Comparison of ENCODE assay signal across 3 cellular contexts in genomic region chr10:58824396-58824795, GRCh38.
A peak's percentile ranks its signal among the peaks of the same experiment; 100 is the strongest.
TF ChIP-seq lines count a peak whose summit lies in the region.

No MANE protein-coding gene starts in this region.

TF ChIP-seq in HepG2, 621 proteins besides CTCF, POLR2A, EP300 and RAD21:
- TF ChIP-seq MAFF (IDR thresholded peaks at IDR 0.05; ENCODE audit: low read depth, low read length) = peak; percentile 42; the same call in 1 of the 2 replicates
- no peak for TF ChIP-seq FOSL2 (CRISPR knock-in tag; IDR thresholded peaks at IDR 0.05)
- TF ChIP-seq MAFK (conservative IDR thresholded peaks at IDR 0.05 in 1 of 2, IDR thresholded peaks at IDR 0.05 in 1 of 2; ENCODE audit: low read length in 2 of 2) = peak; percentile 31 to 61; a peak in 2 of 4 replicates
- TF ChIP-seq GPN1 (CRISPR knock-in tag; IDR thresholded peaks at IDR 0.05; ENCODE audit: borderline replicate concordance) = no peak
TF ChIP-seq in HepG2: peak in this region for 2.

TF ChIP-seq in A549, 52 proteins besides CTCF, POLR2A, EP300 and RAD21:
- TF ChIP-seq MAFK (IDR thresholded peaks at IDR 0.05; ENCODE audit: partially characterized antibody) (peak; percentile 50), CBX8 (IDR thresholded peaks at IDR 0.05) (no peak)

TF ChIP-seq in IMR-90, 13 proteins besides CTCF, POLR2A, EP300 and RAD21:
- TF ChIP-seq USF2 (IDR thresholded peaks at IDR 0.05; ENCODE audit: low read depth, low read length) = no peak
- TF ChIP-seq MAFK (IDR thresholded peaks at IDR 0.05; ENCODE audit: low read depth, low read length) = peak; percentile 37; the same call in 1 of the 2 replicates
- no peak for TF ChIP-seq NFE2L2 (IDR thresholded peaks at IDR 0.05; ENCODE audit: low read depth, low read length)
- no peak for TF ChIP-seq CEBPB (IDR thresholded peaks at IDR 0.05; ENCODE audit: low read depth, low read length)
